Comparison of ENCODE assay signal across 1 cellular context in genomic region chr13:32811297-32811800, GRCh38.
TF ChIP-seq lines count a peak whose summit lies in the region.

No MANE protein-coding gene starts in this region.

TF ChIP-seq in SK-N-SH, 30 proteins besides CTCF, POLR2A, EP300 and RAD21 (continued from another document):
- TF ChIP-seq, protein P1, sequence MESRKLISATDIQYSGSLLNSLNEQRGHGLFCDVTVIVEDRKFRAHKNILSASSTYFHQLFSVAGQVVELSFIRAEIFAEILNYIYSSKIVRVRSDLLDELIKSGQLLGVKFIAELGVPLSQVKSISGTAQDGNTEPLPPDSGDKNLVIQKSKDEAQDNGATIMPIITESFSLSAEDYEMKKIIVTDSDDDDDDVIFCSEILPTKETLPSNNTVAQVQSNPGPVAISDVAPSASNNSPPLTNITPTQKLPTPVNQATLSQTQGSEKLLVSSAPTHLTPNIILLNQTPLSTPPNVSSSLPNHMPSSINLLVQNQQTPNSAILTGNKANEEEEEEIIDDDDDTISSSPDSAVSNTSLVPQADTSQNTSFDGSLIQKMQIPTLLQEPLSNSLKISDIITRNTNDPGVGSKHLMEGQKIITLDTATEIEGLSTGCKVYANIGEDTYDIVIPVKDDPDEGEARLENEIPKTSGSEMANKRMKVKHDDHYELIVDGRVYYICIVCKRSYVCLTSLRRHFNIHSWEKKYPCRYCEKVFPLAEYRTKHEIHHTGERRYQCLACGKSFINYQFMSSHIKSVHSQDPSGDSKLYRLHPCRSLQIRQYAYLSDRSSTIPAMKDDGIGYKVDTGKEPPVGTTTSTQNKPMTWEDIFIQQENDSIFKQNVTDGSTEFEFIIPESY (IDR thresholded peaks at IDR 0.05; ENCODE audit: borderline replicate concordance, low read depth) = no peak
- TF ChIP-seq RXRA (IDR thresholded peaks at IDR 0.05; ENCODE audit: borderline replicate concordance, low read depth) = no peak
